In genomic region chr2:46858697-46859080, GRCh38 we compare ENCODE assay signal across 16 cellular contexts. TPM values are rescaled to one million over a fixed set of nuclear protein-coding genes. Genes with fewer than 3 reads are reported as not detected.
DNase-seq lines count a peak whose midpoint lies in the region; ATAC-seq and TF ChIP-seq lines count a peak whose summit lies in the region.
"Had no signal": no experiment of that assay in that cellular context is flagged by ENCODE, and none has a peak within 500 bp of the region (broad histone marks: within the 10 kb centered on the region; RNA-seq: fewer than 3 reads in every experiment).

No MANE protein-coding gene starts in this region.

- H3K36me3 Mint-ChIP-seq in Caco-2 (ENCODE audit: insufficient read depth, unreplicated experiment): no peaks in the 10 kb centered on the region

- H3K4me3 Mint-ChIP-seq in Caco-2 (ENCODE audit: unreplicated experiment): no peak overlapping the region
- H3K4me3 Mint-ChIP-seq: IgD-negative memory B cell had no signal

- peaks cover 53% of the 10 kb centered on the region for H3K4me1 ChIP-seq in skeletal muscle satellite cell (ENCODE audit: control insufficient read depth, insufficient read depth, low read length)
- H3K4me1 ChIP-seq in Caco-2: peaks cover 25% of the 10 kb centered on the region
- H3K4me1 ChIP-seq: BLaER1 had no signal

- peaks cover 14% of the 10 kb centered on the region for H3K4me1 Mint-ChIP-seq in Caco-2 (ENCODE audit: low read depth, unreplicated experiment)

- peak overlapping the region; percentile 21 for H3K4me2 ChIP-seq in skeletal muscle satellite cell (ENCODE audit: low read length)
- H3K4me2 ChIP-seq: BLaER1 had no signal

- ATAC-seq in HG03520 (IDR thresholded peaks at IDR 0.05; ENCODE audit: unreplicated experiment): no peak
- ATAC-seq: Right ventricle myocardium inferior had no signal

- H3K4me3 ChIP-seq in BJ (ENCODE audit: low read depth, low read length): no peak overlapping the region
- H3K4me3 ChIP-seq in fibroblast of pulmonary artery (replicated peaks; ENCODE audit: low read depth, low read length): no peak overlapping the region
- no peak overlapping the region for H3K4me3 ChIP-seq in skeletal muscle satellite cell (ENCODE audit: low read length)
- H3K4me3 ChIP-seq in Caco-2 (ENCODE audit: low read depth, low read length): no peak overlapping the region
- H3K4me3 ChIP-seq: BLaER1, coronary artery had no signal

- H3K9me3 ChIP-seq in skeletal muscle satellite cell (replicated peaks; ENCODE audit: low read length): no peaks in the 10 kb centered on the region
- H3K9me3 ChIP-seq in Caco-2: no peaks in the 10 kb centered on the region

- POLR2A ChIA-PET in BJ (lab: Charles Lee) (interaction anchor here (0.6 to 2.1 kb wide), 9 partner anchors 11 to 213 kb away, joined by 3 to 16 read pairs (median 9); no protein-coding TSS in a partner anchor), Caco-2 (lab: Charles Lee) (no interaction called here)

- DNase-seq in BJ (ENCODE audit: low read depth) (peak; percentile 99), T1000 (lab: John Stamatoyannopoulos, UW) (peak; percentile 27), fibroblast of pulmonary artery (ENCODE audit: low read depth) (peak; percentile 89), NCI-H2196 (lab: John Stamatoyannopoulos, UW; ENCODE audit: unreplicated experiment) (no peak), Caco-2 (no peak), DMS 273 (lab: John Stamatoyannopoulos, UW; ENCODE audit: unreplicated experiment) (no peak)
- DNase-seq: activated CD8-positive, alpha-beta memory T cell treated with anti-CD3 and anti-CD28 coated beads for 24 hours; NCI-H1694 treated with DMSO at 0.1 percent for 48 hours; NCI-H748 treated with DMSO at 0.1 percent for 48 hours; T-helper 9 cell had no signal

- BruUV-seq in Caco-2 (replicated peaks; lab: Mats Ljungman, UMichigan): no TSS peak

- H3K27me3 ChIP-seq in BJ (ENCODE audit: control insufficient read depth, insufficient read depth, low read length): no peaks in the 10 kb centered on the region
- H3K27me3 ChIP-seq in skeletal muscle satellite cell (ENCODE audit: control insufficient read depth, insufficient read depth, low read length): no peaks in the 10 kb centered on the region
- H3K27me3 ChIP-seq in Caco-2 (replicated peaks; ENCODE audit: control insufficient read depth, insufficient read depth, low read length): no peaks in the 10 kb centered on the region
- H3K27me3 ChIP-seq: BLaER1 had no signal

- H3K9ac ChIP-seq in skeletal muscle satellite cell (ENCODE audit: low read depth, low read length): peak overlapping the region; percentile 77
- H3K9ac ChIP-seq: BLaER1 had no signal

- no peaks in the 10 kb centered on the region for H3K9me3 Mint-ChIP-seq in Caco-2 (ENCODE audit: unreplicated experiment)

- no peaks in the 10 kb centered on the region for H3K27me3 Mint-ChIP-seq in Caco-2 (ENCODE audit: insufficient read depth, unreplicated experiment)

- CTCF ChIA-PET in BJ (lab: Yijun Ruan, JAX) (interaction anchor here (0.6 to 1.8 kb wide), 10 partner anchors 11 to 1280 kb away, joined by 3 to 6 read pairs (median 3); no protein-coding TSS in a partner anchor), Caco-2 (lab: Charles Lee) (interaction anchor here (0.8 to 1.3 kb wide), 2 partner anchors 8 to 18 kb away, joined by 3 to 8 read pairs; no protein-coding TSS in a partner anchor)

- no peak overlapping the region for H3K27ac Mint-ChIP-seq in Caco-2 (ENCODE audit: unreplicated experiment)
- H3K27ac Mint-ChIP-seq: IgD-negative memory B cell had no signal

- H3K36me3 ChIP-seq in BJ (ENCODE audit: control insufficient read depth, insufficient read depth, low read length): no peaks in the 10 kb centered on the region
- H3K36me3 ChIP-seq in skeletal muscle satellite cell (ENCODE audit: insufficient read depth, low read length): no peaks in the 10 kb centered on the region
- no peaks in the 10 kb centered on the region for H3K36me3 ChIP-seq in Caco-2 (ENCODE audit: control insufficient read depth, insufficient read depth, low read length)
- H3K36me3 ChIP-seq: BLaER1 had no signal

- TF ChIP-seq CTCF in BJ (IDR thresholded peaks at IDR 0.05; ENCODE audit: insufficient read depth, low read depth, low read length) (no peak), fibroblast of pulmonary artery (IDR thresholded peaks at IDR 0.05; ENCODE audit: low read length, missing control alignments) (no peak), Caco-2 (IDR thresholded peaks at IDR 0.05; ENCODE audit: insufficient read depth in 1 of 2, low read depth in 1 of 2, low read length in 1 of 2, severe bottlenecking in 1 of 2, unreplicated experiment in 1 of 2) (no peak)

- intact Hi-C loops in Caco-2 (cut with micrococcal nuclease; ENCODE audit: unreplicated experiment): no loop called here

RNA-seq across cellular contexts. Expression of gene MCFD2, which starts 56.9 kb away (rescaled TPM):
- polyA plus RNA-seq in BJ (2011; rRNA removed): 166 and 236 TPM in 2 replicates
- 114 and 156 TPM in 2 replicates for polyA minus RNA-seq in BJ (2011; rRNA and poly(A)+ RNA removed)
- 146 and 148 TPM in 2 replicates for total RNA-seq in skeletal muscle satellite cell (2012; rRNA removed)
- 142 and 156 TPM in 2 replicates for total RNA-seq in Caco-2 (2022)

Comparison
In these comparisons a context has a peak if more than half of its experiments do, and no peak if none do; other contexts are left out.
1. DNase-seq: peak in BJ (single experiment), T1000 (single experiment) and fibroblast of pulmonary artery (single experiment); none in NCI-H2196 (single experiment), Caco-2 (0 of 2) and DMS 273 (single experiment).